In genomic region chr10:102393411-102394078, GRCh38 we compare ENCODE assay signal across 8 cellular contexts. TPM values are rescaled to one million over a fixed set of nuclear protein-coding genes. Genes with fewer than 3 reads are reported as not detected.
DNase-seq lines count a peak whose midpoint lies in the region; ATAC-seq and TF ChIP-seq lines count a peak whose summit lies in the region.

No MANE protein-coding gene starts in this region.

- H3K27me3 ChIP-seq in iPS-20b (ENCODE audit: insufficient read depth, low read length), result peaks cover 40% of the 10 kb centered on the region
- H3K27me3 ChIP-seq in suprapubic skin, result no peaks in the 10 kb centered on the region

- H3K36me3 Mint-ChIP-seq in T-helper 2 cell treated with Interferon-gamma antibody and Interleukin-4, amounts not matched to agents 5 μg/mL and 100 μg/mL, for 36 hours (ENCODE audit: low read depth), result peaks cover 30% of the 10 kb centered on the region
- peaks cover 21% of the 10 kb centered on the region for H3K36me3 Mint-ChIP-seq in activated CD8-positive, alpha-beta T cell treated with anti-CD3 and anti-CD28 coated beads, Interleukin-2, amount 10 ng/mL, durations not matched to agents 7 days and 5 days (ENCODE audit: low read depth)

- H3K36me3 ChIP-seq in iPS-20b (ENCODE audit: insufficient read depth, low read depth, low read length) (0 out of 2 replicates have a peak, but pooled peaks cover 11% of the 10 kb centered on the region), suprapubic skin (no peaks in the 10 kb centered on the region)

- no peak for TF ChIP-seq EP300 in suprapubic skin (IDR thresholded peaks at IDR 0.05)

- H3K4me3 ChIP-seq in iPS-20b (ENCODE audit: low read length) (peak overlapping the region; percentile 81), suprapubic skin (peak overlapping the region; percentile 84)

- peaks cover 30% of the 10 kb centered on the region for H3K4me1 Mint-ChIP-seq in T-helper 2 cell treated with Interferon-gamma antibody and Interleukin-4, amounts not matched to agents 5 μg/mL and 100 μg/mL, for 36 hours (ENCODE audit: low read depth)
- peaks cover 30% of the 10 kb centered on the region for H3K4me1 Mint-ChIP-seq in activated CD8-positive, alpha-beta T cell treated with anti-CD3 and anti-CD28 coated beads, Interleukin-2, amount 10 ng/mL, durations not matched to agents 7 days and 5 days (ENCODE audit: low read depth)

- H3K27ac ChIP-seq in iPS-20b (ENCODE audit: low read length), result no peak overlapping the region
- H3K27ac ChIP-seq in suprapubic skin, result peak overlapping the region; percentile 94

- no peak overlapping the region for H3K9ac ChIP-seq in iPS-20b (ENCODE audit: low read depth, low read length)

- peaks cover 3% of the 10 kb centered on the region for H3K27me3 Mint-ChIP-seq in T-helper 2 cell treated with Interferon-gamma antibody and Interleukin-4, amounts not matched to agents 5 μg/mL and 100 μg/mL, for 36 hours (ENCODE audit: low read depth)
- no peaks in the 10 kb centered on the region for H3K27me3 Mint-ChIP-seq in activated CD8-positive, alpha-beta T cell treated with anti-CD3 and anti-CD28 coated beads, Interleukin-2, amount 10 ng/mL, durations not matched to agents 7 days and 5 days (ENCODE audit: low read depth)

- POLR2A ChIA-PET in activated CD8-positive, alpha-beta T cell treated with anti-CD3 and anti-CD28 coated beads, Interleukin-2, amount 10 ng/mL, durations not matched to agents 7 days and 5 days (lab: Charles Lee), result interaction anchor here (0.6 to 8.0 kb wide), 19 partner anchors 9 to 206 kb away, joined by 3 to 68 read pairs (median 5); partner anchors contain the start of genes C10orf95, FBXL15, GBF1 and PITX3

- peaks cover 10% of the 10 kb centered on the region for H3K4me1 ChIP-seq in iPS-20b (ENCODE audit: insufficient read depth, low read length)
- H3K4me1 ChIP-seq in suprapubic skin, result peaks cover 38% of the 10 kb centered on the region

- no peaks in the 10 kb centered on the region for H3K9me3 Mint-ChIP-seq in T-helper 2 cell treated with Interferon-gamma antibody and Interleukin-4, amounts not matched to agents 5 μg/mL and 100 μg/mL, for 36 hours
- H3K9me3 Mint-ChIP-seq in activated CD8-positive, alpha-beta T cell treated with anti-CD3 and anti-CD28 coated beads, Interleukin-2, amount 10 ng/mL, durations not matched to agents 7 days and 5 days (ENCODE audit: insufficient read depth), result no peaks in the 10 kb centered on the region

- 47% methylated on average over 21 of the region's 30 CpGs for WGBS in suprapubic skin

- ATAC-seq in activated CD8-positive, alpha-beta T cell treated with anti-CD3 and anti-CD28 coated beads, Interleukin-2, amount 10 ng/mL, durations not matched to agents 7 days and 5 days, result no peak
- ATAC-seq in GM21447 (IDR thresholded peaks at IDR 0.05; ENCODE audit: unreplicated experiment) (no peak), GM19463 (IDR thresholded peaks at IDR 0.05; ENCODE audit: unreplicated experiment) (no peak), GM18858 (IDR thresholded peaks at IDR 0.05; ENCODE audit: unreplicated experiment) (no peak)

- peak in 1 of 2 donors; percentile 96 for TF ChIP-seq CTCF in suprapubic skin (IDR thresholded peaks at IDR 0.05)

- TF ChIP-seq POLR2A in suprapubic skin (IDR thresholded peaks at IDR 0.05), result no peak

- H3K9me3 ChIP-seq in iPS-20b (ENCODE audit: insufficient read depth, low read depth, low read length) (no peaks in the 10 kb centered on the region), suprapubic skin (no peaks in the 10 kb centered on the region)

- peak overlapping the region; percentile 89 for H3K4me3 Mint-ChIP-seq in T-helper 2 cell treated with Interferon-gamma antibody and Interleukin-4, amounts not matched to agents 5 μg/mL and 100 μg/mL, for 36 hours
- peak overlapping the region; percentile 85 for H3K4me3 Mint-ChIP-seq in activated CD8-positive, alpha-beta T cell treated with anti-CD3 and anti-CD28 coated beads, Interleukin-2, amount 10 ng/mL, durations not matched to agents 7 days and 5 days

- DNase-seq in T-helper 2 cell treated with Interferon-gamma antibody and Interleukin-4, amounts not matched to agents 5 μg/mL and 100 μg/mL, for 36 hours (ENCODE audit: low spot score), result no peak
- DNase-seq in T-helper 2 cell (no peak), suprapubic skin (ENCODE audit: low spot score in 2 of 2) (no peak)
- no peak for DNase-seq in activated CD8-positive, alpha-beta T cell treated with anti-CD3 and anti-CD28 coated beads, Interleukin-2, amount 10 ng/mL, durations not matched to agents 7 days and 5 days

- peak overlapping the region; percentile 98 for H3K27ac Mint-ChIP-seq in T-helper 2 cell treated with Interferon-gamma antibody and Interleukin-4, amounts not matched to agents 5 μg/mL and 100 μg/mL, for 36 hours
- peak overlapping the region; percentile 95 for H3K27ac Mint-ChIP-seq in activated CD8-positive, alpha-beta T cell treated with anti-CD3 and anti-CD28 coated beads, Interleukin-2, amount 10 ng/mL, durations not matched to agents 7 days and 5 days

- CTCF ChIA-PET in activated CD8-positive, alpha-beta T cell treated with anti-CD3 and anti-CD28 coated beads, Interleukin-2, amount 10 ng/mL, durations not matched to agents 7 days and 5 days (lab: Charles Lee), result interaction anchor here (0.6 to 10.7 kb wide), 31 partner anchors 9 to 224 kb away, joined by 3 to 156 read pairs (median 4); partner anchors contain the start of genes C10orf95, CUEDC2, ELOVL3 and FBXL15

RNA-seq across cellular contexts. Expression of gene NFKB2, which starts 2.0 kb away (rescaled TPM):
- 10 to 100 TPM; 52.7 to 56.6 TPM for total RNA-seq in activated CD8-positive, alpha-beta T cell treated with anti-CD3 and anti-CD28 coated beads, Interleukin-2, amount 10 ng/mL, durations not matched to agents 7 days and 5 days
- total RNA-seq in suprapubic skin, result 10 to 100 TPM; 14.4 to 18.5 (median 16.0) TPM

RNA-seq across cellular contexts. Expression of gene PSD, which starts 25.0 kb away (rescaled TPM):
- total RNA-seq in activated CD8-positive, alpha-beta T cell treated with anti-CD3 and anti-CD28 coated beads, Interleukin-2, amount 10 ng/mL, durations not matched to agents 7 days and 5 days, result 1 to 10 TPM in 1 of 2 experiments, under 1 TPM in 1; 0.92 to 1.6 TPM
- total RNA-seq in suprapubic skin, result 1 to 10 TPM; 1.7 to 4.8 (median 2.1) TPM

RNA-seq across cellular contexts. Expression of gene FBXL15, which starts 27.1 kb away (rescaled TPM):
- 10 to 100 TPM; 12.7 to 13.8 TPM for total RNA-seq in activated CD8-positive, alpha-beta T cell treated with anti-CD3 and anti-CD28 coated beads, Interleukin-2, amount 10 ng/mL, durations not matched to agents 7 days and 5 days
- total RNA-seq in suprapubic skin, result 10 to 100 TPM; 12.5 to 17.9 (median 13.8) TPM

RNA-seq across cellular contexts. Expression of gene CUEDC2, which starts 38.8 kb away (rescaled TPM):
- total RNA-seq in activated CD8-positive, alpha-beta T cell treated with anti-CD3 and anti-CD28 coated beads, Interleukin-2, amount 10 ng/mL, durations not matched to agents 7 days and 5 days, result 10 to 100 TPM; 71.7 to 77.6 TPM
- total RNA-seq in suprapubic skin, result 10 to 100 TPM; 25.0 to 61.2 (median 40.2) TPM

RNA-seq across cellular contexts. Expression of gene C10orf95, which starts 57.8 kb away (rescaled TPM):
- under 1 TPM in 1 of 2 experiments, not detected in 1; 0.32 TPM for total RNA-seq in activated CD8-positive, alpha-beta T cell treated with anti-CD3 and anti-CD28 coated beads, Interleukin-2, amount 10 ng/mL, durations not matched to agents 7 days and 5 days
- total RNA-seq in suprapubic skin, result 1 to 10 TPM; 1.4 to 7.1 (median 5.4) TPM
